ENCODE assay signal across 11 cellular contexts in genomic region chr18:55243852-55244251, GRCh38.
A peak's percentile ranks its signal among the peaks of the same experiment; 100 is the strongest.
DNase-seq lines count a peak whose midpoint lies in the region; ATAC-seq and TF ChIP-seq lines count a peak whose summit lies in the region.
"Had no signal": no experiment of that assay in that cellular context is flagged by ENCODE, and none has a peak within 500 bp of the region (broad histone marks: within the 10 kb centered on the region; RNA-seq: fewer than 3 reads in every experiment).

No MANE protein-coding gene starts in this region.

- intact Hi-C loops in thyroid gland (cut with DNase I) = no loop called here
- intact Hi-C loops in activated T-helper 1 cell treated with anti-CD3 and anti-CD28 coated beads, Interleukin-12 subunit alpha, Interleukin-12 subunit beta, Interleukin-2, Interleukin-4 antibody, amounts not matched to agents 30 ng/mL and 10 ng/mL and 1 ng/mL, durations not matched to agents 14 hours and 24 hours and 36 hours (cut with micrococcal nuclease) = no loop called here

- TF ChIP-seq CTCF in thyroid gland (IDR thresholded peaks at IDR 0.05) = no peak

- no peak overlapping the region for H3K27ac Mint-ChIP-seq in activated T-helper 1 cell treated with anti-CD3 and anti-CD28 coated beads, Interleukin-12 subunit alpha, Interleukin-12 subunit beta, Interleukin-2, Interleukin-4 antibody, amounts not matched to agents 30 ng/mL and 10 ng/mL and 1 ng/mL, durations not matched to agents 14 hours and 24 hours and 36 hours

- H3K4me1 Mint-ChIP-seq in activated T-helper 1 cell treated with anti-CD3 and anti-CD28 coated beads, Interleukin-12 subunit alpha, Interleukin-12 subunit beta, Interleukin-2, Interleukin-4 antibody, amounts not matched to agents 30 ng/mL and 10 ng/mL and 1 ng/mL, durations not matched to agents 14 hours and 24 hours and 36 hours (ENCODE audit: low read depth) = no peaks in the 10 kb centered on the region

- H3K36me3 Mint-ChIP-seq in activated T-helper 1 cell treated with anti-CD3 and anti-CD28 coated beads, Interleukin-12 subunit alpha, Interleukin-12 subunit beta, Interleukin-2, Interleukin-4 antibody, amounts not matched to agents 30 ng/mL and 10 ng/mL and 1 ng/mL, durations not matched to agents 14 hours and 24 hours and 36 hours (ENCODE audit: low read depth) = no peaks in the 10 kb centered on the region

- no peaks in the 10 kb centered on the region for H3K36me3 ChIP-seq in esophagus (ENCODE audit: control insufficient read depth in 2 of 2, insufficient read depth in 2 of 2, low read length in 1 of 2)
- H3K36me3 ChIP-seq in thyroid gland = no peaks in the 10 kb centered on the region

- no peaks in the 10 kb centered on the region for H3K9me3 ChIP-seq in esophagus (ENCODE audit: control insufficient read depth in 2 of 2, insufficient read depth in 1 of 2, low read depth in 1 of 2, low read length in 1 of 2)
- H3K9me3 ChIP-seq in thyroid gland = no peaks in the 10 kb centered on the region

- peak overlapping the region; percentile 47 to 55 for H3K27ac ChIP-seq in esophagus (ENCODE audit: low read depth in 2 of 2, low read length in 1 of 2)
- H3K27ac ChIP-seq in thyroid gland = peak overlapping the region; percentile 5 to 74 (median 73)

- H3K9me3 Mint-ChIP-seq in activated T-helper 1 cell treated with anti-CD3 and anti-CD28 coated beads, Interleukin-12 subunit alpha, Interleukin-12 subunit beta, Interleukin-2, Interleukin-4 antibody, amounts not matched to agents 30 ng/mL and 10 ng/mL and 1 ng/mL, durations not matched to agents 14 hours and 24 hours and 36 hours = no peaks in the 10 kb centered on the region

- no peak overlapping the region for H3K4me3 Mint-ChIP-seq in activated T-helper 1 cell treated with anti-CD3 and anti-CD28 coated beads, Interleukin-12 subunit alpha, Interleukin-12 subunit beta, Interleukin-2, Interleukin-4 antibody, amounts not matched to agents 30 ng/mL and 10 ng/mL and 1 ng/mL, durations not matched to agents 14 hours and 24 hours and 36 hours

- DNase-seq in RPMI7951 (ENCODE audit: low read depth) = peak; percentile 81
- peak; percentile 57 for DNase-seq in myocyte (ENCODE audit: low read depth)
- no peak for DNase-seq in thyroid gland
- no peak for DNase-seq in activated CD4-positive, alpha-beta T cell treated with anti-CD3 and anti-CD28 coated beads, Interleukin-2, amount 50 U/mL, for 1 hour
- DNase-seq in activated T-helper 1 cell treated with anti-CD3 and anti-CD28 coated beads, Interleukin-12 subunit alpha, Interleukin-12 subunit beta, Interleukin-2, Interleukin-4 antibody, amounts not matched to agents 30 ng/mL and 10 ng/mL and 1 ng/mL, durations not matched to agents 14 hours and 24 hours and 36 hours (ENCODE audit: low spot score) = no peak
- DNase-seq: activated CD8-positive, alpha-beta memory T cell treated with anti-CD3 and anti-CD28 coated beads for 24 hours; DND-41; posterior cingulate gyrus had no signal

- H3K4me1 ChIP-seq in esophagus (ENCODE audit: control insufficient read depth in 2 of 2, insufficient read depth in 2 of 2, low read length in 1 of 2) = no peaks in the 10 kb centered on the region
- H3K4me1 ChIP-seq in thyroid gland = peaks cover 17 to 35% of the 10 kb centered on the region in 2 donors

- H3K27me3 ChIP-seq in esophagus (ENCODE audit: control insufficient read depth in 1 of 2, insufficient read depth in 2 of 2, low read length in 2 of 2) = no peaks in the 10 kb centered on the region
- no peaks in the 10 kb centered on the region for H3K27me3 ChIP-seq in thyroid gland

- ATAC-seq in HG03025 (IDR thresholded peaks at IDR 0.05; ENCODE audit: low FRiP score, unreplicated experiment) (no peak), GM21528 (IDR thresholded peaks at IDR 0.05; ENCODE audit: low FRiP score, unreplicated experiment) (no peak)

- peaks cover 2% of the 10 kb centered on the region for H3K27me3 Mint-ChIP-seq in activated T-helper 1 cell treated with anti-CD3 and anti-CD28 coated beads, Interleukin-12 subunit alpha, Interleukin-12 subunit beta, Interleukin-2, Interleukin-4 antibody, amounts not matched to agents 30 ng/mL and 10 ng/mL and 1 ng/mL, durations not matched to agents 14 hours and 24 hours and 36 hours (ENCODE audit: insufficient read depth)

- TF ChIP-seq POLR2A in thyroid gland (IDR thresholded peaks at IDR 0.05) = no peak

- WGBS in esophagus, 2 donors = 57 to 58% methylated on average over 6 of the region's 6 CpGs
- 42 to 58% methylated on average over 6 of the region's 6 CpGs for WGBS in thyroid gland, 2 donors

- H3K4me3 ChIP-seq in esophagus (ENCODE audit: low read depth in 1 of 2, low read length in 2 of 2) (no peak overlapping the region), thyroid gland (replicated peaks in 1 of 3) (no peak overlapping the region)

Comparison
In these comparisons a context has a peak if more than half of its experiments do, and no peak if none do; other contexts are left out.
1. DNase-seq: peak in RPMI7951 (single experiment) and myocyte (single experiment); none in thyroid gland (0 of 2), activated CD4-positive, alpha-beta T cell treated with anti-CD3 and anti-CD28 coated beads, Interleukin-2, amount 50 U/mL, for 1 hour (single experiment) and activated T-helper 1 cell treated with anti-CD3 and anti-CD28 coated beads, Interleukin-12 subunit alpha, Interleukin-12 subunit beta, Interleukin-2, Interleukin-4 antibody, amounts not matched to agents 30 ng/mL and 10 ng/mL and 1 ng/mL, durations not matched to agents 14 hours and 24 hours and 36 hours (single experiment).